In the genomic region with DNA sequence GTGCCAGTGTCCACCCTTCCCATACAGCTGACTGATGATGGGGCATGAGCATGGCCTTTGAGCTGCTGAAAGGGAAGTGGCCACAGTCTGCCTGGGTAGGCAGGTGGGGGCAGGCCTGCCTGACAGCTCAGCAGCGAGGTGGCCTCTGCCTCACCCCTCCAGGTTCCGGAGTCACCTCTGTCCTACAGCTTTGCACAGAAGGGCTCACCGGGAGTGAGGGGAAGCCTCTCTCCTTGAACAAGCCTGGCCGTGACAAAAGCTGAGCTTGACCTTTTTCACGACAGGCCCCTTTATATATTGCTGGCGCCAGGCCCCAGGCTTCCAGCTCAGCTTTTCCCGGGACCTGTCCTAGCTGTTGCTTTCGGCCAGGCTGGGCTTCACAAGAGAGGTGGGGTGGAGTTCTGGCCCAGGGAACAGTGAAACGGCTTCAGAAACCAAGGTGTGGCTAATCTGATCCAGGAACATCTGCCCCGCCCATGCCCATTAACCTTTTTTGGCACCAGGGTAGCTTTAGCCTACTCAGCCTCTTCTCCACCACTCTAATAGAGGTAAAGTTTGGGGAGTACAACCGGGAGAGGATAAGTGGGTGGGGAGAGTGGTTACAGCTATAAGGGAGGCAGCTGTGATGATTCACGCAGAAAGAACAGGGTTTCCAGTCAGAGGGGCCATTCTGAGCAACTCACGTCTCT, we compare ENCODE assay signal across 1 cellular context.
A peak's percentile ranks its signal among the peaks of the same experiment; 100 is the strongest.
TF ChIP-seq lines count a peak whose summit lies in the region.

No MANE protein-coding gene starts in this region.

TF ChIP-seq in K562, 482 proteins besides CTCF, POLR2A, EP300 and RAD21 (continued from another document):
- TF ChIP-seq SAP30 (IDR thresholded peaks at IDR 0.05; ENCODE audit: borderline replicate concordance, insufficient read depth, low read depth, low read length, poor library complexity, severe bottlenecking), result no peak
- TF ChIP-seq ZNF561 (CRISPR knock-in tag; conservative IDR thresholded peaks at IDR 0.05), result no peak
- no peak for TF ChIP-seq SUPT5H (IDR thresholded peaks at IDR 0.05)
- TF ChIP-seq, protein P1, sequence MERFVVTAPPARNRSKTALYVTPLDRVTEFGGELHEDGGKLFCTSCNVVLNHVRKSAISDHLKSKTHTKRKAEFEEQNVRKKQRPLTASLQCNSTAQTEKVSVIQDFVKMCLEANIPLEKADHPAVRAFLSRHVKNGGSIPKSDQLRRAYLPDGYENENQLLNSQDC (CRISPR knock-in tag; IDR thresholded peaks at IDR 0.05), result no peak
- TF ChIP-seq, protein P2, sequence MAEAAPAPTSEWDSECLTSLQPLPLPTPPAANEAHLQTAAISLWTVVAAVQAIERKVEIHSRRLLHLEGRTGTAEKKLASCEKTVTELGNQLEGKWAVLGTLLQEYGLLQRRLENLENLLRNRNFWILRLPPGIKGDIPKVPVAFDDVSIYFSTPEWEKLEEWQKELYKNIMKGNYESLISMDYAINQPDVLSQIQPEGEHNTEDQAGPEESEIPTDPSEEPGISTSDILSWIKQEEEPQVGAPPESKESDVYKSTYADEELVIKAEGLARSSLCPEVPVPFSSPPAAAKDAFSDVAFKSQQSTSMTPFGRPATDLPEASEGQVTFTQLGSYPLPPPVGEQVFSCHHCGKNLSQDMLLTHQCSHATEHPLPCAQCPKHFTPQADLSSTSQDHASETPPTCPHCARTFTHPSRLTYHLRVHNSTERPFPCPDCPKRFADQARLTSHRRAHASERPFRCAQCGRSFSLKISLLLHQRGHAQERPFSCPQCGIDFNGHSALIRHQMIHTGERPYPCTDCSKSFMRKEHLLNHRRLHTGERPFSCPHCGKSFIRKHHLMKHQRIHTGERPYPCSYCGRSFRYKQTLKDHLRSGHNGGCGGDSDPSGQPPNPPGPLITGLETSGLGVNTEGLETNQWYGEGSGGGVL (CRISPR knock-in tag; IDR thresholded peaks at IDR 0.05), result no peak
- no peak for TF ChIP-seq NFXL1 (CRISPR knock-in tag; IDR thresholded peaks at IDR 0.05)
- TF ChIP-seq DACH1 (IDR thresholded peaks at IDR 0.05; ENCODE audit: partially characterized antibody), result no peak
- no peak for TF ChIP-seq NEUROD1 (IDR thresholded peaks at IDR 0.05; ENCODE audit: borderline replicate concordance, low read depth, low read length, partially characterized antibody)
- no peak for TF ChIP-seq HNRNPLL (IDR thresholded peaks at IDR 0.05; ENCODE audit: low read depth, low read length, poor library complexity, severe bottlenecking)
- TF ChIP-seq TAF9B (IDR thresholded peaks at IDR 0.05; ENCODE audit: partially characterized antibody), result no peak
- TF ChIP-seq ZNF253 (CRISPR knock-in tag; conservative IDR thresholded peaks at IDR 0.05), result no peak
- no peak for TF ChIP-seq FOXJ2 (tag; IDR thresholded peaks at IDR 0.05)
- TF ChIP-seq SOX6 (IDR thresholded peaks at IDR 0.05), result 0 out of 2 replicates have a peak, but pooled peaks have one; percentile 25
- TF ChIP-seq SIRT6 (IDR thresholded peaks at IDR 0.05; ENCODE audit: low read depth, low read length), result no peak
- TF ChIP-seq MTF1 (CRISPR knock-in tag; IDR thresholded peaks at IDR 0.05; ENCODE audit: borderline replicate concordance), result no peak
- TF ChIP-seq C11orf30 (IDR thresholded peaks at IDR 0.05; ENCODE audit: low read depth), result no peak
- 0 out of 4 replicates have a peak, but pooled peaks of 1 of the 2 experiments have one; percentile 55 for TF ChIP-seq SRF (CRISPR knock-in tag; IDR thresholded peaks at IDR 0.05)
- peak; percentile 2; the same call in 1 of the 2 replicates for TF ChIP-seq GTF2A2 (tag; IDR thresholded peaks at IDR 0.05)
- peak in 1 of 3 experiments; percentile 41 for TF ChIP-seq YY1 (IDR thresholded peaks at IDR 0.05; ENCODE audit: borderline replicate concordance in 1 of 3, control insufficient read depth in 1 of 3, extremely low read depth in 1 of 3, insufficient read depth in 3 of 3, insufficient read length in 1 of 3, insufficient replicate concordance in 2 of 3, low read depth in 1 of 3, low read length in 2 of 3)
- TF ChIP-seq PCBP1 (IDR thresholded peaks at IDR 0.05; ENCODE audit: low read depth, low read length, poor library complexity, severe bottlenecking), result no peak
- no peak for TF ChIP-seq MEF2A (IDR thresholded peaks at IDR 0.05; ENCODE audit: control insufficient read depth, low read depth, low read length)
- no peak for TF ChIP-seq EWSR1 (IDR thresholded peaks at IDR 0.05; ENCODE audit: borderline replicate concordance, low read depth, partially characterized antibody)
- TF ChIP-seq ESRRA (IDR thresholded peaks at IDR 0.05; ENCODE audit: borderline replicate concordance, low read depth), result no peak
- no peak for TF ChIP-seq DNMT1 (IDR thresholded peaks at IDR 0.05)
- TF ChIP-seq GATA2 (CRISPR knock-in tag; IDR thresholded peaks at IDR 0.05), result 0 out of 2 replicates have a peak, but pooled peaks have one; percentile 18
- no peak for TF ChIP-seq ZNF282 (CRISPR knock-in tag; IDR thresholded peaks at IDR 0.05)
- no peak for TF ChIP-seq ZNF408 (CRISPR knock-in tag; IDR thresholded peaks at IDR 0.05; ENCODE audit: low read depth)
- TF ChIP-seq SMARCE1 (IDR thresholded peaks at IDR 0.05), result no peak
- TF ChIP-seq ETV6 (IDR thresholded peaks at IDR 0.05; ENCODE audit: borderline replicate concordance in 1 of 2, low read depth in 2 of 2, low read length in 1 of 2), result no peak
- TF ChIP-seq ETV6 (CRISPR knock-in tag; IDR thresholded peaks at IDR 0.05; ENCODE audit: borderline replicate concordance), result no peak
- TF ChIP-seq SMC3 (conservative IDR thresholded peaks at IDR 0.05; ENCODE audit: insufficient read depth, low read depth, low read length), result no peak
- no peak for TF ChIP-seq RCOR1 (IDR thresholded peaks at IDR 0.05; ENCODE audit: borderline replicate concordance in 1 of 2, low read depth in 2 of 2, low read length in 2 of 2)
- no peak for TF ChIP-seq IFI16 (CRISPR knock-in tag; IDR thresholded peaks at IDR 0.05)
- no peak for TF ChIP-seq HMGN3 (IDR thresholded peaks at IDR 0.05; ENCODE audit: borderline replicate concordance, extremely low read depth, insufficient read length, low read depth, low read length)
- no peak for TF ChIP-seq ZKSCAN8 (CRISPR knock-in tag; IDR thresholded peaks at IDR 0.05)
- TF ChIP-seq, protein P3, sequence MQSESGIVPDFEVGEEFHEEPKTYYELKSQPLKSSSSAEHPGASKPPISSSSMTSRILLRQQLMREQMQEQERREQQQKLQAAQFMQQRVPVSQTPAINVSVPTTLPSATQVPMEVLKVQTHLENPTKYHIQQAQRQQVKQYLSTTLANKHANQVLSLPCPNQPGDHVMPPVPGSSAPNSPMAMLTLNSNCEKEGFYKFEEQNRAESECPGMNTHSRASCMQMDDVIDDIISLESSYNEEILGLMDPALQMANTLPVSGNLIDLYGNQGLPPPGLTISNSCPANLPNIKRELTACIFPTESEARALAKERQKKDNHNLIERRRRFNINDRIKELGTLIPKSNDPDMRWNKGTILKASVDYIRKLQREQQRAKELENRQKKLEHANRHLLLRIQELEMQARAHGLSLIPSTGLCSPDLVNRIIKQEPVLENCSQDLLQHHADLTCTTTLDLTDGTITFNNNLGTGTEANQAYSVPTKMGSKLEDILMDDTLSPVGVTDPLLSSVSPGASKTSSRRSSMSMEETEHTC (IDR thresholded peaks at IDR 0.05), result no peak
- TF ChIP-seq, protein P4, sequence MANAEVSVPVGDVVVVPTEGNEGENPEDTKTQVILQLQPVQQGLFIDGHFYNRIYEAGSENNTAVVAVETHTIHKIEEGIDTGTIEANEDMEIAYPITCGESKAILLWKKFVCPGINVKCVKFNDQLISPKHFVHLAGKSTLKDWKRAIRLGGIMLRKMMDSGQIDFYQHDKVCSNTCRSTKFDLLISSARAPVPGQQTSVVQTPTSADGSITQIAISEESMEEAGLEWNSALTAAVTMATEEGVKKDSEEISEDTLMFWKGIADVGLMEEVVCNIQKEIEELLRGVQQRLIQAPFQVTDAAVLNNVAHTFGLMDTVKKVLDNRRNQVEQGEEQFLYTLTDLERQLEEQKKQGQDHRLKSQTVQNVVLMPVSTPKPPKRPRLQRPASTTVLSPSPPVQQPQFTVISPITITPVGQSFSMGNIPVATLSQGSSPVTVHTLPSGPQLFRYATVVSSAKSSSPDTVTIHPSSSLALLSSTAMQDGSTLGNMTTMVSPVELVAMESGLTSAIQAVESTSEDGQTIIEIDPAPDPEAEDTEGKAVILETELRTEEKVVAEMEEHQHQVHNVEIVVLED (CRISPR knock-in tag; IDR thresholded peaks at IDR 0.05), result no peak
- TF ChIP-seq, protein P5, sequence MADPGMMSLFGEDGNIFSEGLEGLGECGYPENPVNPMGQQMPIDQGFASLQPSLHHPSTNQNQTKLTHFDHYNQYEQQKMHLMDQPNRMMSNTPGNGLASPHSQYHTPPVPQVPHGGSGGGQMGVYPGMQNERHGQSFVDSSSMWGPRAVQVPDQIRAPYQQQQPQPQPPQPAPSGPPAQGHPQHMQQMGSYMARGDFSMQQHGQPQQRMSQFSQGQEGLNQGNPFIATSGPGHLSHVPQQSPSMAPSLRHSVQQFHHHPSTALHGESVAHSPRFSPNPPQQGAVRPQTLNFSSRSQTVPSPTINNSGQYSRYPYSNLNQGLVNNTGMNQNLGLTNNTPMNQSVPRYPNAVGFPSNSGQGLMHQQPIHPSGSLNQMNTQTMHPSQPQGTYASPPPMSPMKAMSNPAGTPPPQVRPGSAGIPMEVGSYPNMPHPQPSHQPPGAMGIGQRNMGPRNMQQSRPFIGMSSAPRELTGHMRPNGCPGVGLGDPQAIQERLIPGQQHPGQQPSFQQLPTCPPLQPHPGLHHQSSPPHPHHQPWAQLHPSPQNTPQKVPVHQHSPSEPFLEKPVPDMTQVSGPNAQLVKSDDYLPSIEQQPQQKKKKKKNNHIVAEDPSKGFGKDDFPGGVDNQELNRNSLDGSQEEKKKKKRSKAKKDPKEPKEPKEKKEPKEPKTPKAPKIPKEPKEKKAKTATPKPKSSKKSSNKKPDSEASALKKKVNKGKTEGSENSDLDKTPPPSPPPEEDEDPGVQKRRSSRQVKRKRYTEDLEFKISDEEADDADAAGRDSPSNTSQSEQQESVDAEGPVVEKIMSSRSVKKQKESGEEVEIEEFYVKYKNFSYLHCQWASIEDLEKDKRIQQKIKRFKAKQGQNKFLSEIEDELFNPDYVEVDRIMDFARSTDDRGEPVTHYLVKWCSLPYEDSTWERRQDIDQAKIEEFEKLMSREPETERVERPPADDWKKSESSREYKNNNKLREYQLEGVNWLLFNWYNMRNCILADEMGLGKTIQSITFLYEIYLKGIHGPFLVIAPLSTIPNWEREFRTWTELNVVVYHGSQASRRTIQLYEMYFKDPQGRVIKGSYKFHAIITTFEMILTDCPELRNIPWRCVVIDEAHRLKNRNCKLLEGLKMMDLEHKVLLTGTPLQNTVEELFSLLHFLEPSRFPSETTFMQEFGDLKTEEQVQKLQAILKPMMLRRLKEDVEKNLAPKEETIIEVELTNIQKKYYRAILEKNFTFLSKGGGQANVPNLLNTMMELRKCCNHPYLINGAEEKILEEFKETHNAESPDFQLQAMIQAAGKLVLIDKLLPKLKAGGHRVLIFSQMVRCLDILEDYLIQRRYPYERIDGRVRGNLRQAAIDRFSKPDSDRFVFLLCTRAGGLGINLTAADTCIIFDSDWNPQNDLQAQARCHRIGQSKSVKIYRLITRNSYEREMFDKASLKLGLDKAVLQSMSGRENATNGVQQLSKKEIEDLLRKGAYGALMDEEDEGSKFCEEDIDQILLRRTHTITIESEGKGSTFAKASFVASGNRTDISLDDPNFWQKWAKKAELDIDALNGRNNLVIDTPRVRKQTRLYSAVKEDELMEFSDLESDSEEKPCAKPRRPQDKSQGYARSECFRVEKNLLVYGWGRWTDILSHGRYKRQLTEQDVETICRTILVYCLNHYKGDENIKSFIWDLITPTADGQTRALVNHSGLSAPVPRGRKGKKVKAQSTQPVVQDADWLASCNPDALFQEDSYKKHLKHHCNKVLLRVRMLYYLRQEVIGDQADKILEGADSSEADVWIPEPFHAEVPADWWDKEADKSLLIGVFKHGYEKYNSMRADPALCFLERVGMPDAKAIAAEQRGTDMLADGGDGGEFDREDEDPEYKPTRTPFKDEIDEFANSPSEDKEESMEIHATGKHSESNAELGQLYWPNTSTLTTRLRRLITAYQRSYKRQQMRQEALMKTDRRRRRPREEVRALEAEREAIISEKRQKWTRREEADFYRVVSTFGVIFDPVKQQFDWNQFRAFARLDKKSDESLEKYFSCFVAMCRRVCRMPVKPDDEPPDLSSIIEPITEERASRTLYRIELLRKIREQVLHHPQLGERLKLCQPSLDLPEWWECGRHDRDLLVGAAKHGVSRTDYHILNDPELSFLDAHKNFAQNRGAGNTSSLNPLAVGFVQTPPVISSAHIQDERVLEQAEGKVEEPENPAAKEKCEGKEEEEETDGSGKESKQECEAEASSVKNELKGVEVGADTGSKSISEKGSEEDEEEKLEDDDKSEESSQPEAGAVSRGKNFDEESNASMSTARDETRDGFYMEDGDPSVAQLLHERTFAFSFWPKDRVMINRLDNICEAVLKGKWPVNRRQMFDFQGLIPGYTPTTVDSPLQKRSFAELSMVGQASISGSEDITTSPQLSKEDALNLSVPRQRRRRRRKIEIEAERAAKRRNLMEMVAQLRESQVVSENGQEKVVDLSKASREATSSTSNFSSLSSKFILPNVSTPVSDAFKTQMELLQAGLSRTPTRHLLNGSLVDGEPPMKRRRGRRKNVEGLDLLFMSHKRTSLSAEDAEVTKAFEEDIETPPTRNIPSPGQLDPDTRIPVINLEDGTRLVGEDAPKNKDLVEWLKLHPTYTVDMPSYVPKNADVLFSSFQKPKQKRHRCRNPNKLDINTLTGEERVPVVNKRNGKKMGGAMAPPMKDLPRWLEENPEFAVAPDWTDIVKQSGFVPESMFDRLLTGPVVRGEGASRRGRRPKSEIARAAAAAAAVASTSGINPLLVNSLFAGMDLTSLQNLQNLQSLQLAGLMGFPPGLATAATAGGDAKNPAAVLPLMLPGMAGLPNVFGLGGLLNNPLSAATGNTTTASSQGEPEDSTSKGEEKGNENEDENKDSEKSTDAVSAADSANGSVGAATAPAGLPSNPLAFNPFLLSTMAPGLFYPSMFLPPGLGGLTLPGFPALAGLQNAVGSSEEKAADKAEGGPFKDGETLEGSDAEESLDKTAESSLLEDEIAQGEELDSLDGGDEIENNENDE (IDR thresholded peaks at IDR 0.05; ENCODE audit: low read depth, low read length), result no peak
- TF ChIP-seq MCM2 (IDR thresholded peaks at IDR 0.05; ENCODE audit: low read depth), result no peak
- TF ChIP-seq RBM34 (IDR thresholded peaks at IDR 0.05; ENCODE audit: borderline replicate concordance, insufficient read depth, low read length), result no peak
- no peak for TF ChIP-seq COPS2 (conservative IDR thresholded peaks at IDR 0.05)
